ENCODE assay signal across 26 cellular contexts in the genomic region with DNA sequence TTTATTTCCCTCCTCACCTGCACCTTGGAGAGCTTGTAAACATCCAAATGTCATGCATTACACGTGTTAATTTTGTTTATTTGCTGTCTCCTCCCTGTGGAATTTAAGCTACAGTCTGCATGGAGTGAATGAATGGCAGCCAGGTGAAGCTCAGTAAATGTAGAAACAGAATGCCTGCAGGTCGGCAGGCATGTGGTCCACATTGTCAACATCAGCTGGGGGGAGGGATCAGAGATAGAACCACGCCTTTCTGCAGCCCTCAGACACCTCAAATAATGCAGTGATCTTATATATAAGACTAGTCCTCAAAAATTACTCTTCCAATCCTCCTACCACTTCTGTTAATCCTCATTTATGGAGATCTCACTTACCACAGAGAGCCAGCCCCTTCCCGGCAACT.
DNase-seq lines count a peak whose midpoint lies in the region; ATAC-seq and TF ChIP-seq lines count a peak whose summit lies in the region.
"Had no signal": no experiment of that assay in that cellular context is flagged by ENCODE, and none has a peak within 500 bp of the region (broad histone marks: within the 10 kb centered on the region; RNA-seq: fewer than 3 reads in every experiment).

No MANE protein-coding gene starts in this region.

- no peak overlapping the region for H2AK9ac ChIP-seq in IMR-90 (replicated peaks; ENCODE audit: low read depth, low read length, poor library complexity)

- TF ChIP-seq EP300 in sigmoid colon (IDR thresholded peaks at IDR 0.05) = no peak

- H2AFZ ChIP-seq in IMR-90 (replicated peaks; ENCODE audit: low read length, poor library complexity) = no peak overlapping the region

- TF ChIP-seq RAD21 in IMR-90 (IDR thresholded peaks at IDR 0.05; ENCODE audit: low read length) = no peak

- peak overlapping the region; percentile 81 for H2BK120ac ChIP-seq in IMR-90 (ENCODE audit: low read depth, low read length)

- intact Hi-C loops in IMR-90 (cut with micrococcal nuclease) (no loop called here), sigmoid colon (cut with DNase I) (no loop called here), testis (cut with DNase I; ENCODE audit: low total_unique reads) (no loop called here)

- H3K36me3 ChIP-seq in IMR-90 (ENCODE audit: control insufficient read depth, insufficient read depth, low read length) (no peaks in the 10 kb centered on the region), sigmoid colon (no peaks in the 10 kb centered on the region), testis (ENCODE audit: low read depth, missing control alignments) (no peaks in the 10 kb centered on the region)
- H3K36me3 ChIP-seq: BLaER1 treated with 17β-estradiol and CSF1 and Interleukin-3, amounts not matched to agents 10 nM and 100 nM had no signal

- no peaks in the 10 kb centered on the region for H3K79me1 ChIP-seq in IMR-90 (ENCODE audit: low read depth in 1 of 2, low read length in 2 of 2)

- no peak for ATAC-seq in IMR-90 (ENCODE audit: low read depth)
- ATAC-seq: GM12878, Panc1, T-cell had no signal

- DNase-seq in NCI-H1436 treated with DMSO at 0.1 percent for 48 hours (lab: John Stamatoyannopoulos, UW) = peak; percentile 36
- DNase-seq in NCI-H1436 (lab: John Stamatoyannopoulos, UW) = no peak
- no peak for DNase-seq in IMR-90
- peak; percentile 51 for DNase-seq in NCI-H526 treated with DMSO at 0.1 percent for 48 hours (lab: John Stamatoyannopoulos, UW)
- DNase-seq in islet precursor cell = peak; percentile 31
- DNase-seq in sigmoid colon = no peak
- no peak for DNase-seq in testis
- DNase-seq: AML-193; CD4-positive, alpha-beta T cell; COR-L47; DMS79; EL; GDM1; GOT3; HCEC 1CT; NCI-H1048; NCI-H146; NCI-H2029; NCI-H2171; NCI-H226; SHP77; T-cell had no signal

- no peak overlapping the region for H3K9ac ChIP-seq in IMR-90 (ENCODE audit: low read depth, low read length)
- H3K9ac ChIP-seq: BLaER1 treated with 17β-estradiol and CSF1 and Interleukin-3, amounts not matched to agents 10 nM and 100 nM had no signal

- H3K4me3 ChIP-seq in IMR-90 (ENCODE audit: insufficient read depth, low read depth, low read length) (no peak overlapping the region), sigmoid colon (no peak overlapping the region), testis (no peak overlapping the region)
- H3K4me3 ChIP-seq: BLaER1 treated with 17β-estradiol and CSF1 and Interleukin-3, amounts not matched to agents 10 nM and 100 nM; GM12878 had no signal

- TF ChIP-seq CTCF in IMR-90 (conservative IDR thresholded peaks at IDR 0.05; ENCODE audit: low read depth, low read length) (no peak), sigmoid colon (IDR thresholded peaks at IDR 0.05) (no peak), testis (IDR thresholded peaks at IDR 0.05) (no peak)

- peak overlapping the region; percentile 10; the same call in 1 of the 3 replicates for H2BK15ac ChIP-seq in IMR-90 (ENCODE audit: low read depth, low read length)

- peaks cover 4% of the 10 kb centered on the region; the same call in 1 of the 2 replicates for H3K9me1 ChIP-seq in IMR-90 (ENCODE audit: insufficient read depth, low read length)

- no peak overlapping the region for H3K18ac ChIP-seq in IMR-90 (ENCODE audit: low read depth, low read length)

- H2BK20ac ChIP-seq in IMR-90 (ENCODE audit: low read depth, low read length) = peak overlapping the region; percentile 75; the same call in 1 of the 2 replicates

- no peak overlapping the region for H2BK5ac ChIP-seq in IMR-90 (ENCODE audit: low read depth, low read length, poor library complexity, severe bottlenecking)

- no peak overlapping the region for H3K56ac ChIP-seq in IMR-90 (ENCODE audit: extremely low read depth, insufficient read depth, low read length)

- in situ Hi-C loops in IMR-90 (cut with MboI; ENCODE audit: low sequenced_read_pairs) = no loop called here

- no peak overlapping the region; the same call in 1 of the 2 replicates for H2AK5ac ChIP-seq in IMR-90 (ENCODE audit: low read depth, low read length)

- TF ChIP-seq POLR2A in IMR-90 (IDR thresholded peaks at IDR 0.05; ENCODE audit: low read depth, low read length) = no peak
- no peak for TF ChIP-seq POLR2A in sigmoid colon (IDR thresholded peaks at IDR 0.05)
- TF ChIP-seq POLR2A in testis (IDR thresholded peaks at IDR 0.05) = no peak

- H3K27me3 ChIP-seq in IMR-90 (ENCODE audit: control insufficient read depth, insufficient read depth, low read length) (no peaks in the 10 kb centered on the region), sigmoid colon (no peaks in the 10 kb centered on the region), testis (no peaks in the 10 kb centered on the region)
- H3K27me3 ChIP-seq: BLaER1 treated with 17β-estradiol and CSF1 and Interleukin-3, amounts not matched to agents 10 nM and 100 nM had no signal

- dilution Hi-C loops in IMR-90 (cut with HindIII; ENCODE audit: low sequenced_read_pairs, unreplicated experiment) = no loop called here

- H4K5ac ChIP-seq in IMR-90 (ENCODE audit: low read depth, low read length) = no peak overlapping the region

- peak overlapping the region; percentile 32; the same call in 1 of the 2 replicates for H4K91ac ChIP-seq in IMR-90 (ENCODE audit: insufficient read depth, low read depth, low read length)

- no peak overlapping the region for H3K4me2 ChIP-seq in IMR-90 (ENCODE audit: low read depth, low read length)
- H3K4me2 ChIP-seq: BLaER1 treated with 17β-estradiol and CSF1 and Interleukin-3, amounts not matched to agents 10 nM and 100 nM had no signal

- 0 out of 2 replicates have a peak, but pooled peaks cover 2% of the 10 kb centered on the region for H3K9me3 ChIP-seq in IMR-90 (ENCODE audit: control insufficient read depth, insufficient read depth, low read length)
- peaks cover 0 to 3% (median under 1%) of the 10 kb centered on the region in 4 donors for H3K9me3 ChIP-seq in sigmoid colon
- no peaks in the 10 kb centered on the region for H3K9me3 ChIP-seq in testis
- H3K9me3 ChIP-seq: BLaER1 treated with 17β-estradiol and CSF1 and Interleukin-3, amounts not matched to agents 10 nM and 100 nM had no signal

- no peak overlapping the region; the same call in 1 of the 2 replicates for H3K23ac ChIP-seq in IMR-90 (ENCODE audit: low read depth, low read length)

- CTCF ChIA-PET in IMR-90 (lab: Yijun Ruan, JAX) = interaction anchor here (0.6 kb wide), 1 partner anchor 120 kb away, joined by 3 read pairs; no protein-coding TSS in a partner anchor

- BruUV-seq in IMR-90 (replicated peaks; lab: Mats Ljungman, UMichigan) = no TSS peak

- no peaks in the 10 kb centered on the region for H4K20me1 ChIP-seq in IMR-90 (ENCODE audit: insufficient read depth, low read length)
- H4K20me1 ChIP-seq: BLaER1 treated with 17β-estradiol and CSF1 and Interleukin-3, amounts not matched to agents 10 nM and 100 nM had no signal

- peak overlapping the region; percentile 65; the same call in 1 of the 2 replicates for H3K14ac ChIP-seq in IMR-90 (replicated peaks; ENCODE audit: low read depth, low read length)

- WGBS in IMR-90 (ENCODE audit: extremely low coverage in 2 of 2, insufficient read length in 1 of 2), 2 experiments = no CpG with 5 or more reads among the region's 4 CpGs
- 38 to 72% methylated on average over 4 of the region's 4 CpGs for WGBS in sigmoid colon, 2 donors
- WGBS in testis, 2 donors = 67 to 78% methylated on average over 4 of the region's 4 CpGs

- H3K27ac ChIP-seq in IMR-90 (ENCODE audit: insufficient read depth, low read length) (no peak overlapping the region), sigmoid colon (no peak overlapping the region), testis (no peak overlapping the region)
- H3K27ac ChIP-seq: BLaER1 treated with 17β-estradiol and CSF1 and Interleukin-3, amounts not matched to agents 10 nM and 100 nM; RWPE1 had no signal

- H3K4me1 ChIP-seq in IMR-90 (ENCODE audit: control insufficient read depth, insufficient read depth, low read length) = peaks cover 3% of the 10 kb centered on the region; the same call in 1 of the 2 replicates
- H3K4me1 ChIP-seq in sigmoid colon = no peaks in the 10 kb centered on the region
- H3K4me1 ChIP-seq in testis = no peaks in the 10 kb centered on the region
- H3K4me1 ChIP-seq: BLaER1 treated with 17β-estradiol and CSF1 and Interleukin-3, amounts not matched to agents 10 nM and 100 nM had no signal

- H4K8ac ChIP-seq in IMR-90 (ENCODE audit: low read depth in 2 of 2, low read length in 2 of 2) = peak overlapping the region in 1 of 2 experiments; percentile 41; a peak in 1 of 4 replicates

- POLR2A ChIA-PET in IMR-90 (lab: Charles Lee; ENCODE audit: unreplicated experiment) = no interaction called here

- H3K4ac ChIP-seq in IMR-90 (ENCODE audit: low read depth, low read length) = peak overlapping the region; percentile 53; the same call in 1 of the 2 replicates

TF ChIP-seq in IMR-90, 13 proteins besides CTCF, POLR2A, EP300 and RAD21:
- TF ChIP-seq NFE2L2 (IDR thresholded peaks at IDR 0.05; ENCODE audit: low read depth, low read length) (no peak), CEBPB (IDR thresholded peaks at IDR 0.05; ENCODE audit: low read depth, low read length) (no peak), RCOR1 (IDR thresholded peaks at IDR 0.05; ENCODE audit: insufficient replicate concordance, low read length) (no peak), MAFK (IDR thresholded peaks at IDR 0.05; ENCODE audit: low read depth, low read length) (no peak), ELK1 (IDR thresholded peaks at IDR 0.05; ENCODE audit: borderline replicate concordance, low read depth, low read length) (no peak), FOS (IDR thresholded peaks at IDR 0.05; ENCODE audit: low read depth, low read length) (no peak), BHLHE40 (IDR thresholded peaks at IDR 0.05; ENCODE audit: low read depth, low read length) (no peak), RFX5 (IDR thresholded peaks at IDR 0.05; ENCODE audit: low read depth, low read length) (no peak), SMC3 (IDR thresholded peaks at IDR 0.05; ENCODE audit: low read depth, low read length) (no peak), MXI1 (IDR thresholded peaks at IDR 0.05; ENCODE audit: borderline replicate concordance, low read depth, low read length) (no peak), CHD1 (IDR thresholded peaks at IDR 0.05; ENCODE audit: low read depth, low read length) (no peak)

Comparison
In these comparisons a context has a peak if more than half of its experiments do, and no peak if none do; other contexts are left out.
1. DNase-seq: peak in NCI-H1436 treated with DMSO at 0.1 percent for 48 hours (single experiment), NCI-H526 treated with DMSO at 0.1 percent for 48 hours (single experiment) and islet precursor cell (single experiment); none in NCI-H1436 (single experiment), IMR-90 (single experiment), sigmoid colon (single experiment) and testis (single experiment).